ENCODE assay signal across 1 cellular context in genomic region chr7:6706666-6707407, GRCh38.
TF ChIP-seq lines count a peak whose summit lies in the region.

Gene ZNF12 (minus strand): TSS chr7:6706947. CDS start chr7:6705173, 1,774 bp downstream.

TF ChIP-seq in K562, 482 proteins besides CTCF, POLR2A, EP300 and RAD21 (continued from another document and continues in another):
- TF ChIP-seq TSHZ1 (CRISPR knock-in tag; IDR thresholded peaks at IDR 0.05) (no peak), MECOM (CRISPR knock-in tag; IDR thresholded peaks at IDR 0.05) (no peak), ZNF282 (CRISPR knock-in tag; IDR thresholded peaks at IDR 0.05) (no peak; the same call in 1 of the 2 replicates), CAMTA2 (CRISPR knock-in tag; conservative IDR thresholded peaks at IDR 0.05) (no peak), RBM15 (IDR thresholded peaks at IDR 0.05; ENCODE audit: insufficient read depth, low read length) (no peak), ATF4 (CRISPR knock-in tag; IDR thresholded peaks at IDR 0.05) (no peak), AFF1 (IDR thresholded peaks at IDR 0.05; ENCODE audit: low read depth in 1 of 2, partially characterized antibody in 2 of 2) (peak in 1 of 2 experiments; percentile 74), ZNF589 (CRISPR knock-in tag; IDR thresholded peaks at IDR 0.05; ENCODE audit: low read depth) (no peak), ZNF134 (CRISPR knock-in tag; conservative IDR thresholded peaks at IDR 0.05) (no peak), TAF9B (IDR thresholded peaks at IDR 0.05; ENCODE audit: partially characterized antibody) (no peak), MED1 (CRISPR knock-in tag; IDR thresholded peaks at IDR 0.05; ENCODE audit: borderline replicate concordance) (no peak), ZBTB12 (CRISPR knock-in tag; IDR thresholded peaks at IDR 0.05) (no peak), KAT7 (CRISPR knock-in tag; IDR thresholded peaks at IDR 0.05; ENCODE audit: borderline replicate concordance) (no peak), SP1 (CRISPR knock-in tag; IDR thresholded peaks at IDR 0.05) (no peak), FOXK1 (CRISPR knock-in tag; IDR thresholded peaks at IDR 0.05; ENCODE audit: borderline replicate concordance) (no peak), ZMIZ1 (IDR thresholded peaks at IDR 0.05; ENCODE audit: low read depth in 2 of 2, low read length in 2 of 2) (no peak), ZBTB11 (CRISPR knock-in tag; IDR thresholded peaks at IDR 0.05) (peak; percentile 74 to 95 (median 83); a peak in 5 of 6 replicates), ZSCAN32 (CRISPR knock-in tag; IDR thresholded peaks at IDR 0.05) (no peak), HIVEP1 (CRISPR knock-in tag; IDR thresholded peaks at IDR 0.05) (no peak), HNRNPL (IDR thresholded peaks at IDR 0.05; ENCODE audit: low read depth, low read length) (no peak), ZNF133 (CRISPR knock-in tag; IDR thresholded peaks at IDR 0.05) (no peak), ZNF41 (CRISPR knock-in tag; conservative IDR thresholded peaks at IDR 0.05) (no peak), FOXK2 (conservative IDR thresholded peaks at IDR 0.05 in 1 of 2, IDR thresholded peaks at IDR 0.05 in 1 of 2; ENCODE audit: low read depth in 2 of 2) (no peak), THRA (IDR thresholded peaks at IDR 0.05) (no peak), CBFA2T2 (conservative IDR thresholded peaks at IDR 0.05) (no peak), TBP (optimal IDR thresholded peaks at IDR 0.05; ENCODE audit: low read depth, low read length) (peak; percentile 20), ZNF57 (CRISPR knock-in tag; IDR thresholded peaks at IDR 0.05) (no peak), SRSF1 (IDR thresholded peaks at IDR 0.05; ENCODE audit: low read depth, low read length) (no peak), SMAD2 (IDR thresholded peaks at IDR 0.05; ENCODE audit: low read depth, low read length) (no peak), SREBF1 (IDR thresholded peaks at IDR 0.05; ENCODE audit: borderline replicate concordance, low read depth, low read length) (no peak), ETV6 (IDR thresholded peaks at IDR 0.05; ENCODE audit: borderline replicate concordance in 1 of 2, low read depth in 2 of 2, low read length in 1 of 2) (no peak), ETV6 (CRISPR knock-in tag; IDR thresholded peaks at IDR 0.05; ENCODE audit: borderline replicate concordance) (no peak), ZNF77 (CRISPR knock-in tag; IDR thresholded peaks at IDR 0.05) (no peak), MTA3 (IDR thresholded peaks at IDR 0.05; ENCODE audit: borderline replicate concordance) (0 out of 2 replicates have a peak, but pooled peaks have one; percentile 47), COPS2 (conservative IDR thresholded peaks at IDR 0.05) (no peak), ESRRB (CRISPR knock-in tag; IDR thresholded peaks at IDR 0.05; ENCODE audit: borderline replicate concordance) (no peak), NONO (IDR thresholded peaks at IDR 0.05; ENCODE audit: low read depth in 2 of 2, low read length in 1 of 2) (peak; percentile 46 to 56; a peak in 2 of 4 replicates), MTF1 (CRISPR knock-in tag; IDR thresholded peaks at IDR 0.05; ENCODE audit: borderline replicate concordance) (no peak), MNT (conservative IDR thresholded peaks at IDR 0.05) (peak; percentile 49 to 68; a peak in 3 of 4 replicates), PKNOX1 (IDR thresholded peaks at IDR 0.05) (no peak), NCOA6 (IDR thresholded peaks at IDR 0.05) (no peak), ZNF384 (IDR thresholded peaks at IDR 0.05; ENCODE audit: low read depth, low read length) (no peak), ELF1 (tag; IDR thresholded peaks at IDR 0.05) (peak; percentile 74), TEAD2 (tag; IDR thresholded peaks at IDR 0.05) (no peak)
